In the genomic region with DNA sequence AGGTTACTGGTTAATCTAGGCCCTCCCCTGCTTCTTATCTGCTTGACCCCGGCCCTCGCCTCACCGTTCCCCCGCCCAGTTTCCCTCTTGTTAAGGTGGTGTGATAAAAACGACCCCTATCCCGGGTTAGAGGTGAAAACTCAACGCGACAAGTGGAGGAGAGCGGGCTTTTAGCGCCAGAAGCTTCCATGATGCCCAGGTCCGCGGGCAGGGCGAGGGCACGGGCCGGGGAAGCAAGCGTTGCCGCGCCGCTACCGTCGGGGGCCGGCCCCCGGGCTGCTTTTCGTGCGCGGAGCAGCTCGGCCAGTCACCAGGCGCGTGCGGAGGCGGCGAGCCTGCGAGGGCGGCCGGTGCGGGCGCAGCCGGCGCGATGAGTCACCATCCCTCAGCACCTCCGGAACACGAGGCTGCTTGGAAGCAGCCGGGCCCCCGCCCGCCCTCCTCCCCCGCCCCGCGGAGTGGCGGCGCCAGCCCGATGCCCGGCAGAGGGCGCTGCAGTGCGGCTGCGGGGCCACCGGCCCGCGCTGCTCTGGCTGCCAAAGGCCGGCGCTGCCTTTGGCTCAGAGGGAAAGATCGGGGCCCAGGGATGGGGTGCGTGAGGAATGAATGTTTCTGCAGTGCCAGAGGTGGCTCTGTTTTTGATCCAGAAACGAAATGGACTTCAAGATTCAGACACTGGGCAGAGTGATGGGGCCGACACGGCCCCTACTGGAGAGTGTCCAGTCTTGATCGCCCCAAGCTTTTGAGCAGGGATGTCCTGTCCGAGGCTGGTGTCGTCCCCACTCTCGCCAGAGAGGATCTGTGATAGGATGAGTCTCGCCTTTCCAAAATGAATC, we compare ENCODE assay signal across 8 cellular contexts.
DNase-seq lines count a peak whose midpoint lies in the region; ATAC-seq and TF ChIP-seq lines count a peak whose summit lies in the region.

No MANE protein-coding gene starts in this region.

- POLR2A ChIA-PET in MCF 10A (lab: Yijun Ruan, JAX), result interaction anchor here (0.9 to 1.9 kb wide), 4 partner anchors 20 to 163 kb away, joined by 3 to 4 read pairs (median 4); no protein-coding TSS in a partner anchor

- no TSS peak for BruUV-seq in MCF 10A (replicated peaks; lab: Mats Ljungman, UMichigan)

- peak; percentile 59 for TF ChIP-seq CTCF in WERI-Rb-1 (IDR thresholded peaks at IDR 0.05; ENCODE audit: low read depth, low read length)
- peak; percentile 69 for TF ChIP-seq CTCF in MCF 10A (IDR thresholded peaks at IDR 0.05; ENCODE audit: unreplicated experiment)

- H3K27me3 ChIP-seq in WERI-Rb-1 (ENCODE audit: insufficient read depth, low read depth, severe bottlenecking), result no peaks in the 10 kb centered on the region

- H3K36me3 ChIP-seq in WERI-Rb-1, result no peaks in the 10 kb centered on the region; the same call in 1 of the 2 replicates

- DNase-seq in GM03348 (ENCODE audit: low spot score) (peak; percentile 94), HCEC 1CT (peak; percentile 79), NCI-H128 (lab: John Stamatoyannopoulos, UW; ENCODE audit: unreplicated experiment) (peak; percentile 26), WERI-Rb-1 (peak; percentile 72), MCF 10A (ENCODE audit: unreplicated experiment) (peak; percentile 72), inferior parietal cortex (ENCODE audit: extremely low spot score) (peak; percentile 41), smooth muscle cell of the brain vasculature (ENCODE audit: low read depth, low spot score) (peak; percentile 68)

- no peak overlapping the region for H3K4me3 ChIP-seq in WERI-Rb-1 (ENCODE audit: low read depth, low read length)

- peaks cover 96% of the 10 kb centered on the region for H3K27me3 Mint-ChIP-seq in MCF 10A (ENCODE audit: insufficient read depth, unreplicated experiment)

- peak overlapping the region; percentile 86 for H3K27ac ChIP-seq in WERI-Rb-1

- H3K4me3 Mint-ChIP-seq in MCF 10A (ENCODE audit: unreplicated experiment), result no peak overlapping the region

- no peaks in the 10 kb centered on the region for H3K9me3 Mint-ChIP-seq in MCF 10A (ENCODE audit: unreplicated experiment)

- no peaks in the 10 kb centered on the region for H3K36me3 Mint-ChIP-seq in MCF 10A (ENCODE audit: insufficient read depth, unreplicated experiment)

- H3K27ac Mint-ChIP-seq in MCF 10A (ENCODE audit: low read depth, unreplicated experiment), result no peak overlapping the region

- no peak for ATAC-seq in GM19023 (IDR thresholded peaks at IDR 0.05; ENCODE audit: unreplicated experiment)

- H3K4me1 Mint-ChIP-seq in MCF 10A (ENCODE audit: insufficient read depth, unreplicated experiment), result no peaks in the 10 kb centered on the region

- no peaks in the 10 kb centered on the region for H3K9me3 ChIP-seq in WERI-Rb-1 (ENCODE audit: severe bottlenecking)

- intact Hi-C loops in MCF 10A (cut with micrococcal nuclease), result loop anchor here (1.0 kb wide), 1 partner anchor 108 kb away; no protein-coding TSS in a partner anchor

- CTCF ChIA-PET in MCF 10A (lab: Yijun Ruan, JAX), result interaction anchor here (0.5 to 4.0 kb wide), 21 partner anchors 9 to 224 kb away, joined by 3 to 53 read pairs (median 3); no protein-coding TSS in a partner anchor

Comparison
In these comparisons a context has a peak if more than half of its experiments do, and no peak if none do; other contexts are left out.
1. DNase-seq: peak in every context shown above with its lines; median percentile 94 in GM03348; 79 in HCEC 1CT; 72 in WERI-Rb-1; 72 in MCF 10A; 68 in smooth muscle cell of the brain vasculature; 41 in inferior parietal cortex; 26 in NCI-H128.